In genomic region chr17:29116652-29117439, GRCh38 we compare ENCODE assay signal across 8 cellular contexts.
DNase-seq lines count a peak whose midpoint lies in the region; ATAC-seq and TF ChIP-seq lines count a peak whose summit lies in the region.

No MANE protein-coding gene starts in this region.

- H4K20me1 ChIP-seq in DND-41 (ENCODE audit: insufficient read depth, low read length) (peaks cover 26% of the 10 kb centered on the region; the same call in 1 of the 2 replicates), MM.1S (ENCODE audit: insufficient read depth, low read length) (no peaks in the 10 kb centered on the region)

- H3K79me2 ChIP-seq in DND-41 (ENCODE audit: insufficient read depth, low read length): no peaks in the 10 kb centered on the region
- no peaks in the 10 kb centered on the region for H3K79me2 ChIP-seq in MM.1S (ENCODE audit: low read length)

- H3K4me3 ChIP-seq in DND-41 (ENCODE audit: low read depth in 1 of 2, low read length in 2 of 2) (no peak overlapping the region), MM.1S (ENCODE audit: low read length) (no peak overlapping the region), adrenal gland (no peak overlapping the region), left ventricle myocardium inferior (no peak overlapping the region)

- WGBS in adrenal gland, 4 donors: 54 to 82% (median 58%) methylated on average over 11 to 24 of the region's 25 CpGs

- no peaks in the 10 kb centered on the region for H3F3A ChIP-seq in MM.1S (ENCODE audit: insufficient read depth, low read length)

- no peak overlapping the region for H3K4me2 ChIP-seq in DND-41 (ENCODE audit: insufficient read depth, low read length)
- no peak overlapping the region for H3K4me2 ChIP-seq in MM.1S (ENCODE audit: low read depth, low read length)

- TF ChIP-seq CTCF in DND-41 (IDR thresholded peaks at IDR 0.05; ENCODE audit: borderline replicate concordance, extremely low read depth, low read length, poor library complexity, severe bottlenecking) (peak; percentile 90), MM.1S (IDR thresholded peaks at IDR 0.05; ENCODE audit: low read length) (peak; percentile 87), adrenal gland (IDR thresholded peaks at IDR 0.05) (peak; percentile 83 to 97 (median 88)), left ventricle myocardium inferior (IDR thresholded peaks at IDR 0.05; ENCODE audit: borderline replicate concordance) (peak; percentile 94)

- H3K4me1 ChIP-seq in DND-41 (ENCODE audit: insufficient read depth, low read length) (no peaks in the 10 kb centered on the region), MM.1S (ENCODE audit: low read length) (no peaks in the 10 kb centered on the region), adrenal gland (replicated peaks in 1 of 2) (peaks cover 0 to 5% of the 10 kb centered on the region in 2 donors), left ventricle myocardium inferior (peaks cover 36% of the 10 kb centered on the region)

- peak; percentile 68 for DNase-seq in DND-41
- peak; percentile 44 for DNase-seq in MM.1S
- peak; percentile 52 to 75 (median 68) for DNase-seq in T-helper 1 cell
- peak; percentile 63 to 90 (median 79) for DNase-seq in adrenal gland
- peak; percentile 83 for DNase-seq in left ventricle myocardium inferior
- peak; percentile 85 for DNase-seq in retina

- no peak overlapping the region for H3K9ac ChIP-seq in DND-41 (ENCODE audit: low read depth, low read length)
- H3K9ac ChIP-seq in MM.1S (ENCODE audit: low read length): no peak overlapping the region

- H3K9me3 ChIP-seq in DND-41 (ENCODE audit: insufficient read depth, low read length, severe bottlenecking): no peaks in the 10 kb centered on the region
- no peaks in the 10 kb centered on the region for H3K9me3 ChIP-seq in MM.1S (replicated peaks; ENCODE audit: insufficient read depth, low read length)
- H3K9me3 ChIP-seq in adrenal gland (replicated peaks in 1 of 3): no peaks in the 10 kb centered on the region
- no peaks in the 10 kb centered on the region for H3K9me3 ChIP-seq in left ventricle myocardium inferior (replicated peaks)

- intact Hi-C loops in adrenal gland (cut with DNase I) (loop anchor here in 1 of 2 donors (2.0 kb wide), 1 partner anchor 150 kb away; no protein-coding TSS in a partner anchor), left ventricle myocardium inferior (cut with micrococcal nuclease) (no loop called here)

- no peaks in the 10 kb centered on the region for H3K9me2 ChIP-seq in MM.1S (replicated peaks; ENCODE audit: insufficient read depth, low read length)

- H2AFZ ChIP-seq in DND-41 (ENCODE audit: low read depth, low read length) (no peak overlapping the region), MM.1S (ENCODE audit: low read length) (no peak overlapping the region)

- ATAC-seq in DND-41 (ENCODE audit: insufficient read depth, low read depth) (peak; percentile 61; the same call in 2 of the 3 replicates), HG03196 (IDR thresholded peaks at IDR 0.05; ENCODE audit: unreplicated experiment) (no peak), GM18519 (IDR thresholded peaks at IDR 0.05; ENCODE audit: low FRiP score, unreplicated experiment) (no peak)

- H3K36me3 ChIP-seq in DND-41 (ENCODE audit: insufficient read depth, low read length) (peaks cover 92% of the 10 kb centered on the region), MM.1S (replicated peaks; ENCODE audit: insufficient read depth, low read length) (no peaks in the 10 kb centered on the region; the same call in 1 of the 2 replicates), adrenal gland (replicated peaks in 1 of 2) (peaks cover 0 to 59% of the 10 kb centered on the region in 2 donors), left ventricle myocardium inferior (peaks cover 72% of the 10 kb centered on the region)

- TF ChIP-seq POLR2A in adrenal gland (IDR thresholded peaks at IDR 0.05): no peak

- H3K27me3 ChIP-seq in DND-41 (ENCODE audit: insufficient read depth, low read length, poor library complexity): no peaks in the 10 kb centered on the region
- H3K27me3 ChIP-seq in MM.1S (replicated peaks; ENCODE audit: insufficient read depth, low read length): no peaks in the 10 kb centered on the region
- H3K27me3 ChIP-seq in adrenal gland: no peaks in the 10 kb centered on the region
- no peaks in the 10 kb centered on the region for H3K27me3 ChIP-seq in left ventricle myocardium inferior (ENCODE audit: low read depth)

- H3K27ac ChIP-seq in DND-41 (ENCODE audit: low read length) (no peak overlapping the region), MM.1S (ENCODE audit: low read length) (no peak overlapping the region), adrenal gland (no peak overlapping the region), left ventricle myocardium inferior (replicated peaks) (peak overlapping the region; percentile 36)
